In genomic region chr10:70815504-70816219, GRCh38 we compare ENCODE assay signal across 1 cellular context.
TF ChIP-seq lines count a peak whose summit lies in the region.

Gene SGPL1 (plus strand): TSS chr10:70815948. CDS start chr10:70816854, 906 bp downstream.

TF ChIP-seq in GM12878, 131 proteins besides CTCF, POLR2A, EP300 and RAD21 (continued from another document):
- TF ChIP-seq, protein P1, sequence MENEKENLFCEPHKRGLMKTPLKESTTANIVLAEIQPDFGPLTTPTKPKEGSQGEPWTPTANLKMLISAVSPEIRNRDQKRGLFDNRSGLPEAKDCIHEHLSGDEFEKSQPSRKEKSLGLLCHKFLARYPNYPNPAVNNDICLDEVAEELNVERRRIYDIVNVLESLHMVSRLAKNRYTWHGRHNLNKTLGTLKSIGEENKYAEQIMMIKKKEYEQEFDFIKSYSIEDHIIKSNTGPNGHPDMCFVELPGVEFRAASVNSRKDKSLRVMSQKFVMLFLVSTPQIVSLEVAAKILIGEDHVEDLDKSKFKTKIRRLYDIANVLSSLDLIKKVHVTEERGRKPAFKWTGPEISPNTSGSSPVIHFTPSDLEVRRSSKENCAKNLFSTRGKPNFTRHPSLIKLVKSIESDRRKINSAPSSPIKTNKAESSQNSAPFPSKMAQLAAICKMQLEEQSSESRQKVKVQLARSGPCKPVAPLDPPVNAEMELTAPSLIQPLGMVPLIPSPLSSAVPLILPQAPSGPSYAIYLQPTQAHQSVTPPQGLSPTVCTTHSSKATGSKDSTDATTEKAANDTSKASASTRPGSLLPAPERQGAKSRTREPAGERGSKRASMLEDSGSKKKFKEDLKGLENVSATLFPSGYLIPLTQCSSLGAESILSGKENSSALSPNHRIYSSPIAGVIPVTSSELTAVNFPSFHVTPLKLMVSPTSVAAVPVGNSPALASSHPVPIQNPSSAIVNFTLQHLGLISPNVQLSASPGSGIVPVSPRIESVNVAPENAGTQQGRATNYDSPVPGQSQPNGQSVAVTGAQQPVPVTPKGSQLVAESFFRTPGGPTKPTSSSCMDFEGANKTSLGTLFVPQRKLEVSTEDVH (IDR thresholded peaks at IDR 0.05; ENCODE audit: low read depth, partially characterized antibody): no peak
- TF ChIP-seq SPI1 (IDR thresholded peaks at IDR 0.05; ENCODE audit: borderline replicate concordance, insufficient read depth, low read depth, low read length): no peak
- no peak for TF ChIP-seq SMAD5 (IDR thresholded peaks at IDR 0.05; ENCODE audit: low read depth)
- no peak for TF ChIP-seq TARDBP (IDR thresholded peaks at IDR 0.05; ENCODE audit: borderline replicate concordance)
- TF ChIP-seq, protein P2, sequence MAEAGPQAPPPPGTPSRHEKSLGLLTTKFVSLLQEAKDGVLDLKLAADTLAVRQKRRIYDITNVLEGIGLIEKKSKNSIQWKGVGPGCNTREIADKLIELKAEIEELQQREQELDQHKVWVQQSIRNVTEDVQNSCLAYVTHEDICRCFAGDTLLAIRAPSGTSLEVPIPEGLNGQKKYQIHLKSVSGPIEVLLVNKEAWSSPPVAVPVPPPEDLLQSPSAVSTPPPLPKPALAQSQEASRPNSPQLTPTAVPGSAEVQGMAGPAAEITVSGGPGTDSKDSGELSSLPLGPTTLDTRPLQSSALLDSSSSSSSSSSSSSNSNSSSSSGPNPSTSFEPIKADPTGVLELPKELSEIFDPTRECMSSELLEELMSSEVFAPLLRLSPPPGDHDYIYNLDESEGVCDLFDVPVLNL (IDR thresholded peaks at IDR 0.05; ENCODE audit: low read depth, low read length): no peak
- TF ChIP-seq STAT1 (conservative IDR thresholded peaks at IDR 0.05): peak; percentile 95; the same call in 1 of the 2 replicates
- TF ChIP-seq RCOR1 (conservative IDR thresholded peaks at IDR 0.05; ENCODE audit: low read depth, low read length): no peak
- no peak for TF ChIP-seq NBN (IDR thresholded peaks at IDR 0.05)
- no peak for TF ChIP-seq EGR1 (IDR thresholded peaks at IDR 0.05; ENCODE audit: borderline replicate concordance in 1 of 2, low read depth in 2 of 2, low read length in 2 of 2)
- TF ChIP-seq SUPT20H (IDR thresholded peaks at IDR 0.05; ENCODE audit: borderline replicate concordance, control insufficient read depth, low read depth, low read length): no peak
- TF ChIP-seq HSF1 (IDR thresholded peaks at IDR 0.05; ENCODE audit: low read depth, low read length): 0 out of 2 replicates have a peak, but pooled peaks have one; percentile 42
- peak; percentile 93 for TF ChIP-seq LARP7 (IDR thresholded peaks at IDR 0.05)
- TF ChIP-seq SIN3A (IDR thresholded peaks at IDR 0.05; ENCODE audit: low read depth, low read length): no peak
- 0 out of 2 replicates have a peak, but pooled peaks have one; percentile 46 for TF ChIP-seq FOXM1 (IDR thresholded peaks at IDR 0.05; ENCODE audit: low read depth, low read length)
- peak; percentile 76 for TF ChIP-seq KLF5 (IDR thresholded peaks at IDR 0.05; ENCODE audit: partially characterized antibody)
- TF ChIP-seq BCL11A (IDR thresholded peaks at IDR 0.05; ENCODE audit: low read depth, low read length): no peak
- TF ChIP-seq MAX (IDR thresholded peaks at IDR 0.05; ENCODE audit: low read depth, low read length): no peak
- 0 out of 2 replicates have a peak, but pooled peaks have one; percentile 40 for TF ChIP-seq MEF2A (IDR thresholded peaks at IDR 0.05; ENCODE audit: insufficient read depth, low read depth, low read length)
- peak; percentile 70 for TF ChIP-seq DPF2 (IDR thresholded peaks at IDR 0.05)
- 0 out of 4 replicates have a peak, but pooled peaks of 1 of the 2 experiments have one; percentile 14 for TF ChIP-seq IKZF2 (IDR thresholded peaks at IDR 0.05)
- TF ChIP-seq PML (IDR thresholded peaks at IDR 0.05; ENCODE audit: low read length): no peak
- TF ChIP-seq, protein P3, sequence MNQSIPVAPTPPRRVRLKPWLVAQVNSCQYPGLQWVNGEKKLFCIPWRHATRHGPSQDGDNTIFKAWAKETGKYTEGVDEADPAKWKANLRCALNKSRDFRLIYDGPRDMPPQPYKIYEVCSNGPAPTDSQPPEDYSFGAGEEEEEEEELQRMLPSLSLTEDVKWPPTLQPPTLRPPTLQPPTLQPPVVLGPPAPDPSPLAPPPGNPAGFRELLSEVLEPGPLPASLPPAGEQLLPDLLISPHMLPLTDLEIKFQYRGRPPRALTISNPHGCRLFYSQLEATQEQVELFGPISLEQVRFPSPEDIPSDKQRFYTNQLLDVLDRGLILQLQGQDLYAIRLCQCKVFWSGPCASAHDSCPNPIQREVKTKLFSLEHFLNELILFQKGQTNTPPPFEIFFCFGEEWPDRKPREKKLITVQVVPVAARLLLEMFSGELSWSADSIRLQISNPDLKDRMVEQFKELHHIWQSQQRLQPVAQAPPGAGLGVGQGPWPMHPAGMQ (IDR thresholded peaks at IDR 0.05; ENCODE audit: borderline replicate concordance): no peak
- TF ChIP-seq NR2C1 (IDR thresholded peaks at IDR 0.05): peak; percentile 58
- TF ChIP-seq ZNF217 (IDR thresholded peaks at IDR 0.05): no peak; the same call in 1 of the 2 replicates
- TF ChIP-seq, protein P4, sequence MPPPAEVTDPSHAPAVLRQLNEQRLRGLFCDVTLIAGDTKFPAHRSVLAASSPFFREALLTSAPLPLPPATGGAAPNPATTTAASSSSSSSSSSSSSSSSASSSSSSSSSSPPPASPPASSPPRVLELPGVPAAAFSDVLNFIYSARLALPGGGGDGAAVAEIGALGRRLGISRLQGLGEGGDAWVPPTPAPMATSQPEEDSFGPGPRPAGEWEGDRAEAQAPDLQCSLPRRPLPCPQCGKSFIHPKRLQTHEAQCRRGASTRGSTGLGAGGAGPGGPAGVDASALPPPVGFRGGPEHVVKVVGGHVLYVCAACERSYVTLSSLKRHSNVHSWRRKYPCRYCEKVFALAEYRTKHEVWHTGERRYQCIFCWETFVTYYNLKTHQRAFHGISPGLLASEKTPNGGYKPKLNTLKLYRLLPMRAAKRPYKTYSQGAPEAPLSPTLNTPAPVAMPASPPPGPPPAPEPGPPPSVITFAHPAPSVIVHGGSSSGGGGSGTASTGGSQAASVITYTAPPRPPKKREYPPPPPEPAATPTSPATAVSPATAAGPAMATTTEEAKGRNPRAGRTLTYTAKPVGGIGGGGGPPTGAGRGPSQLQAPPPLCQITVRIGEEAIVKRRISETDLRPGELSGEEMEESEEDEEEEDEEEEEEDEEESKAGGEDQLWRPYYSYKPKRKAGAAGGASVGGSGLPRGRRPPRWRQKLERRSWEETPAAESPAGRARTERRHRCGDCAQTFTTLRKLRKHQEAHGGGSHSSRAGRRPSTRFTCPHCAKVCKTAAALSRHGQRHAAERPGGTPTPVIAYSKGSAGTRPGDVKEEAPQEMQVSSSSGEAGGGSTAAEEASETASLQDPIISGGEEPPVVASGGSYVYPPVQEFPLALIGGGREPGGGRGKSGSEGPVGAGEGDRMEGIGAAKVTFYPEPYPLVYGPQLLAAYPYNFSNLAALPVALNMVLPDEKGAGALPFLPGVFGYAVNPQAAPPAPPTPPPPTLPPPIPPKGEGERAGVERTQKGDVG (CRISPR knock-in tag; IDR thresholded peaks at IDR 0.05): no peak
- no peak for TF ChIP-seq SMAD1 (IDR thresholded peaks at IDR 0.05; ENCODE audit: low read depth, partially characterized antibody)
- peak; percentile 39; the same call in 1 of the 2 replicates for TF ChIP-seq TAF1 (IDR thresholded peaks at IDR 0.05; ENCODE audit: borderline replicate concordance, low read depth, low read length)
- TF ChIP-seq ZSCAN29 (IDR thresholded peaks at IDR 0.05): no peak
- 0 out of 2 replicates have a peak, but pooled peaks have one; percentile 58 for TF ChIP-seq ASH2L (IDR thresholded peaks at IDR 0.05; ENCODE audit: borderline replicate concordance, low read depth)
- TF ChIP-seq, protein P5, sequence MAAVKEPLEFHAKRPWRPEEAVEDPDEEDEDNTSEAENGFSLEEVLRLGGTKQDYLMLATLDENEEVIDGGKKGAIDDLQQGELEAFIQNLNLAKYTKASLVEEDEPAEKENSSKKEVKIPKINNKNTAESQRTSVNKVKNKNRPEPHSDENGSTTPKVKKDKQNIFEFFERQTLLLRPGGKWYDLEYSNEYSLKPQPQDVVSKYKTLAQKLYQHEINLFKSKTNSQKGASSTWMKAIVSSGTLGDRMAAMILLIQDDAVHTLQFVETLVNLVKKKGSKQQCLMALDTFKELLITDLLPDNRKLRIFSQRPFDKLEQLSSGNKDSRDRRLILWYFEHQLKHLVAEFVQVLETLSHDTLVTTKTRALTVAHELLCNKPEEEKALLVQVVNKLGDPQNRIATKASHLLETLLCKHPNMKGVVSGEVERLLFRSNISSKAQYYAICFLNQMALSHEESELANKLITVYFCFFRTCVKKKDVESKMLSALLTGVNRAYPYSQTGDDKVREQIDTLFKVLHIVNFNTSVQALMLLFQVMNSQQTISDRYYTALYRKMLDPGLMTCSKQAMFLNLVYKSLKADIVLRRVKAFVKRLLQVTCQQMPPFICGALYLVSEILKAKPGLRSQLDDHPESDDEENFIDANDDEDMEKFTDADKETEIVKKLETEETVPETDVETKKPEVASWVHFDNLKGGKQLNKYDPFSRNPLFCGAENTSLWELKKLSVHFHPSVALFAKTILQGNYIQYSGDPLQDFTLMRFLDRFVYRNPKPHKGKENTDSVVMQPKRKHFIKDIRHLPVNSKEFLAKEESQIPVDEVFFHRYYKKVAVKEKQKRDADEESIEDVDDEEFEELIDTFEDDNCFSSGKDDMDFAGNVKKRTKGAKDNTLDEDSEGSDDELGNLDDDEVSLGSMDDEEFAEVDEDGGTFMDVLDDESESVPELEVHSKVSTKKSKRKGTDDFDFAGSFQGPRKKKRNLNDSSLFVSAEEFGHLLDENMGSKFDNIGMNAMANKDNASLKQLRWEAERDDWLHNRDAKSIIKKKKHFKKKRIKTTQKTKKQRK (IDR thresholded peaks at IDR 0.05; ENCODE audit: low read depth, low read length): no peak
- TF ChIP-seq BCLAF1 (IDR thresholded peaks at IDR 0.05): 0 out of 2 replicates have a peak, but pooled peaks have one; percentile 11
- TF ChIP-seq RB1 (IDR thresholded peaks at IDR 0.05; ENCODE audit: borderline replicate concordance): peak; percentile 94
- no peak for TF ChIP-seq HDGF (IDR thresholded peaks at IDR 0.05)
- peak; percentile 44 for TF ChIP-seq HCFC1 (IDR thresholded peaks at IDR 0.05; ENCODE audit: low read length)
- no peak for TF ChIP-seq MYB (IDR thresholded peaks at IDR 0.05; ENCODE audit: borderline replicate concordance, low read depth, low read length)
- no peak for TF ChIP-seq HDAC2 (IDR thresholded peaks at IDR 0.05)
- peak; percentile 82 for TF ChIP-seq SMC3 (IDR thresholded peaks at IDR 0.05; ENCODE audit: borderline replicate concordance, low read length)
